Comparison of ENCODE assay signal across 25 cellular contexts in the genomic region with DNA sequence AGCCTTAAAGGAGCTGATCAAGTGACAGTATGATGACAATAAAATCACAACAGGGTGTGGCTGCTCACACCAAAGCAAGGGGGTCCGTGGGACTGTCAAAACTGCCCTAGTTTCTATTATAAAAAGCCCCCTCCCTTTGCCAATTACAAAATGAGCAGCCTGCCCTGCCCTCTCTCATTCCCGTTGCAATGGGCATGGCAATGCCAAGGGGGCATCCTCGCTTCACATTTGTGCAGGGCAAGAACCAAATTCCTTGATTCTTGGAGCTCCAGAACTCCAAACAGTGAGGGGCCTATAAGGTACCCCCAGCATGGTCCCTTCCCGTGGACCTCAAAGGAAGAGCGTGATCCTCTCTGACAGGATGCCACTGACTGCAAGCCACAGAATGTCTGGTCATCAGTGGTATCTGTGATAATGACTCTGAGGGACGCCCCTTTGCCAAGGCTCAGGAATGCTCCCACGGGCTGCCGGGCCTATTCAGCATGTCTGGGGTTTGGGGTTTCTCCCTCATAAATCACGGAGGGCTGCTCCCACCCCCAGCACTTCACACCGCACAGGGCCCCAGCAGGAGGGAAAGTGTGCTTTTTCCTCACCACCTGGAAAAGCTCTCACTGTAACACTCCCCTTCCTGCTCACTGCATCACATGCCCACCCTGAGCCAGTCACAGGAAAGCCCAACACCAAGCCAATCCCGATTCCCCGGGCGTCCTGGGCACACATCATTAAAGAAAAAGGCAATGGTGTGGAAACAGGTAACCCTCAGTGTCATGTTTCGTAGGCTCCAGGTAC.
A peak's percentile ranks its signal among the peaks of the same experiment; 100 is the strongest.
DNase-seq lines count a peak whose midpoint lies in the region; ATAC-seq and TF ChIP-seq lines count a peak whose summit lies in the region.
"Had no signal": no experiment of that assay in that cellular context is flagged by ENCODE, and none has a peak within 500 bp of the region (broad histone marks: within the 10 kb centered on the region; RNA-seq: fewer than 3 reads in every experiment).

No MANE protein-coding gene starts in this region.

- no peak overlapping the region for H2BK5ac ChIP-seq in mesenchymal stem cell (ENCODE audit: low read depth, low read length, poor library complexity, severe bottlenecking)

- WGBS in mesenchymal stem cell, result 73% methylated on average over 14 of the region's 14 CpGs

- no peak overlapping the region for H3K9ac ChIP-seq in mesenchymal stem cell (ENCODE audit: low read length)

- no peaks in the 10 kb centered on the region for H3K79me1 ChIP-seq in mesenchymal stem cell (replicated peaks; ENCODE audit: low read length, poor library complexity, severe bottlenecking)

- H3K4me3 ChIP-seq in brain microvascular endothelial cell (ENCODE audit: low read depth, low read length), result no peak overlapping the region
- H3K4me3 ChIP-seq in mesenchymal stem cell (ENCODE audit: insufficient read depth in 1 of 2, low read depth in 1 of 2, low read length in 2 of 2), result no peak overlapping the region
- H3K4me3 ChIP-seq: MG63, Peyer's patch, SJSA1 had no signal

- H4K8ac ChIP-seq in mesenchymal stem cell (ENCODE audit: low read length), result no peak overlapping the region

- no peak for TF ChIP-seq CTCF in CD4-positive, alpha-beta T cell (IDR thresholded peaks at IDR 0.05)
- TF ChIP-seq CTCF in brain microvascular endothelial cell (IDR thresholded peaks at IDR 0.05; ENCODE audit: low read depth, low read length, missing control alignments) (peak; percentile 22), neural crest cell (conservative IDR thresholded peaks at IDR 0.05) (no peak)

- H3K36me3 ChIP-seq in brain microvascular endothelial cell (replicated peaks), result no peaks in the 10 kb centered on the region
- H3K36me3 ChIP-seq in mesenchymal stem cell (ENCODE audit: control insufficient read depth in 1 of 2, insufficient read depth in 2 of 2, low read depth in 1 of 2, low read length in 2 of 2), result no peaks in the 10 kb centered on the region
- H3K36me3 ChIP-seq: MG63, Peyer's patch, SJSA1 had no signal

- POLR2A ChIA-PET in CD4-positive, alpha-beta T cell (lab: Charles Lee), result interaction anchor here (0.6 to 4.2 kb wide), 18 partner anchors 9 to 282 kb away, joined by 3 to 28 read pairs (median 4); a partner anchor contains a TSS

- no peak for ATAC-seq in CD4-positive, alpha-beta T cell (ENCODE audit: poor library complexity)
- no peak for ATAC-seq in GM18517 (IDR thresholded peaks at IDR 0.05; ENCODE audit: unreplicated experiment)
- ATAC-seq: activated CD4-positive, alpha-beta T cell treated with anti-CD3 and anti-CD28 coated beads for 36 hours; esophagus mucosa had no signal

- H3K36me3 Mint-ChIP-seq in CD4-positive, alpha-beta T cell (ENCODE audit: low read depth), result no peaks in the 10 kb centered on the region
- H3K36me3 Mint-ChIP-seq in neural crest cell (ENCODE audit: low read depth), result no peaks in the 10 kb centered on the region
- H3K36me3 Mint-ChIP-seq in activated naive CD8-positive, alpha-beta T cell treated with anti-CD3 and anti-CD28 coated beads for 36 hours, result no peaks in the 10 kb centered on the region
- H3K36me3 Mint-ChIP-seq: activated naive CD8-positive, alpha-beta T cell had no signal

- no peak overlapping the region for H2BK15ac ChIP-seq in mesenchymal stem cell (ENCODE audit: low read depth, poor library complexity, severe bottlenecking)

- H3K27me3 ChIP-seq in CD4-positive, alpha-beta T cell (ENCODE audit: control insufficient read depth, insufficient read depth, low read length), result no peaks in the 10 kb centered on the region
- peaks cover 3% of the 10 kb centered on the region for H3K27me3 ChIP-seq in brain microvascular endothelial cell (replicated peaks)
- H3K27me3 ChIP-seq in mesenchymal stem cell (ENCODE audit: control insufficient read depth in 1 of 2, insufficient read depth in 1 of 2, low read length in 2 of 2), result peaks cover 41 to 56% of the 10 kb centered on the region in 2 experiments
- H3K27me3 ChIP-seq: MG63, Peyer's patch had no signal

- peak overlapping the region; percentile 77 for H3K27ac Mint-ChIP-seq in CD4-positive, alpha-beta T cell
- peak overlapping the region; percentile 87 for H3K27ac Mint-ChIP-seq in neural crest cell (ENCODE audit: unreplicated experiment)
- H3K27ac Mint-ChIP-seq in activated naive CD8-positive, alpha-beta T cell treated with anti-CD3 and anti-CD28 coated beads for 36 hours, result no peak overlapping the region
- H3K27ac Mint-ChIP-seq: H9; stimulated activated naive CD8-positive, alpha-beta T cell treated with anti-CD3 and anti-CD28 coated beads, Interleukin-15, Interleukin-2, amounts not matched to agents 100 ng/mL and 50 ng/mL, for 24 hours had no signal

- in situ Hi-C loops in brain microvascular endothelial cell (cut with HindIII; ENCODE audit: low pct_ligation_motif_present, low sequenced_read_pairs), result loop anchor here (25.0 kb wide), 2 partner anchors 106 to 281 kb away; no protein-coding TSS in a partner anchor

- no peak overlapping the region for H3K4ac ChIP-seq in mesenchymal stem cell (ENCODE audit: low read depth in 1 of 2, low read length in 2 of 2)

- intact Hi-C loops in CD4-positive, alpha-beta T cell (cut with DNase I, micrococcal nuclease), result no loop called here

- H2AFZ ChIP-seq in mesenchymal stem cell (ENCODE audit: low read depth, low read length), result no peak overlapping the region

- H3K4me3 Mint-ChIP-seq in CD4-positive, alpha-beta T cell, result no peak overlapping the region
- no peak overlapping the region for H3K4me3 Mint-ChIP-seq in neural crest cell
- no peak overlapping the region for H3K4me3 Mint-ChIP-seq in activated naive CD8-positive, alpha-beta T cell treated with anti-CD3 and anti-CD28 coated beads for 36 hours
- H3K4me3 Mint-ChIP-seq: activated CD4-positive, alpha-beta T cell treated with anti-CD3 and anti-CD28 coated beads for 36 hours; activated naive CD8-positive, alpha-beta T cell; H9; stimulated activated naive CD8-positive, alpha-beta T cell treated with anti-CD3 and anti-CD28 coated beads, Interleukin-15, Interleukin-2, amounts not matched to agents 100 ng/mL and 50 ng/mL, for 24 hours had no signal

- H4K91ac ChIP-seq in mesenchymal stem cell (ENCODE audit: low read length), result no peak overlapping the region

- H3K27ac ChIP-seq in CD4-positive, alpha-beta T cell (ENCODE audit: low read depth, low read length), result no peak overlapping the region
- H3K27ac ChIP-seq in brain microvascular endothelial cell, result no peak overlapping the region
- no peak overlapping the region for H3K27ac ChIP-seq in mesenchymal stem cell (ENCODE audit: low read length, poor library complexity, severe bottlenecking)
- H3K27ac ChIP-seq: Peyer's patch, SJSA1 had no signal

- H3K4me1 Mint-ChIP-seq in CD4-positive, alpha-beta T cell (ENCODE audit: low read depth), result peaks cover 39% of the 10 kb centered on the region
- no peaks in the 10 kb centered on the region for H3K4me1 Mint-ChIP-seq in neural crest cell
- peaks cover 32% of the 10 kb centered on the region for H3K4me1 Mint-ChIP-seq in activated naive CD8-positive, alpha-beta T cell treated with anti-CD3 and anti-CD28 coated beads for 36 hours

- H3K18ac ChIP-seq in mesenchymal stem cell (ENCODE audit: low read depth in 1 of 2, low read length in 2 of 2), result no peak overlapping the region

- no peak overlapping the region for H2BK120ac ChIP-seq in mesenchymal stem cell (ENCODE audit: low read depth, low read length)

- H3K4me1 ChIP-seq in mesenchymal stem cell (ENCODE audit: control insufficient read depth, insufficient read depth, low read depth, low read length), result peaks cover 4% of the 10 kb centered on the region
- H3K4me1 ChIP-seq: Caco-2, Peyer's patch, SJSA1 had no signal

- no peak overlapping the region for H3K4me2 ChIP-seq in mesenchymal stem cell (ENCODE audit: low read length, poor library complexity, severe bottlenecking)

- H3K9me3 Mint-ChIP-seq in CD4-positive, alpha-beta T cell, result no peaks in the 10 kb centered on the region
- no peaks in the 10 kb centered on the region for H3K9me3 Mint-ChIP-seq in neural crest cell
- peaks cover 3% of the 10 kb centered on the region for H3K9me3 Mint-ChIP-seq in activated naive CD8-positive, alpha-beta T cell treated with anti-CD3 and anti-CD28 coated beads for 36 hours
- H3K9me3 Mint-ChIP-seq: stimulated activated naive CD8-positive, alpha-beta T cell treated with anti-CD3 and anti-CD28 coated beads, Interleukin-15, Interleukin-2, amounts not matched to agents 100 ng/mL and 50 ng/mL, for 24 hours had no signal

- DNase-seq in NCI-H2107 treated with DMSO at 0.1 percent for 48 hours (lab: John Stamatoyannopoulos, UW; ENCODE audit: unreplicated experiment), result peak; percentile 39
- DNase-seq in NCI-H2107 (lab: John Stamatoyannopoulos, UW), result no peak
- DNase-seq in CD4-positive, alpha-beta T cell, result no peak
- no peak for DNase-seq in brain microvascular endothelial cell
- DNase-seq in neural crest cell (ENCODE audit: low read depth, low spot score), result no peak
- no peak for DNase-seq in mesenchymal stem cell
- DNase-seq in activated naive CD8-positive, alpha-beta T cell treated with anti-CD3 and anti-CD28 coated beads for 36 hours, result no peak
- DNase-seq: activated CD4-positive, alpha-beta T cell treated with anti-CD3 and anti-CD28 coated beads for 36 hours; Caco-2; effector memory CD4-positive, alpha-beta T cell; H9; IMR-90; kidney glomerular epithelial cell; MG63; NCI-H1436 treated with DMSO at 0.1 percent for 48 hours; NCI-H226; retina; stimulated activated CD4-positive, alpha-beta T cell treated with anti-CD3 and anti-CD28 coated beads, Interleukin-4, amount 100 ng/mL, for 24 hours; trophoblast cell had no signal

- CTCF ChIA-PET in CD4-positive, alpha-beta T cell (lab: Charles Lee), result interaction anchor here (0.6 to 1.3 kb wide), 2 partner anchors 8 to 96 kb away, joined by 4 to 6 read pairs; no protein-coding TSS in a partner anchor

- no peaks in the 10 kb centered on the region for H3K9me3 ChIP-seq in CD4-positive, alpha-beta T cell (ENCODE audit: control insufficient read depth, low read length)
- H3K9me3 ChIP-seq in mesenchymal stem cell (ENCODE audit: control insufficient read depth, low read length), result peaks cover 6% of the 10 kb centered on the region
- H3K9me3 ChIP-seq: MG63, Peyer's patch, SJSA1 had no signal

- H2BK12ac ChIP-seq in mesenchymal stem cell (ENCODE audit: low read length in 2 of 2), result no peak overlapping the region

- no peaks in the 10 kb centered on the region for H3K27me3 Mint-ChIP-seq in CD4-positive, alpha-beta T cell
- peaks cover 2% of the 10 kb centered on the region for H3K27me3 Mint-ChIP-seq in neural crest cell (ENCODE audit: low read depth)
- H3K27me3 Mint-ChIP-seq in activated naive CD8-positive, alpha-beta T cell treated with anti-CD3 and anti-CD28 coated beads for 36 hours, result no peaks in the 10 kb centered on the region
- H3K27me3 Mint-ChIP-seq: activated CD4-positive, alpha-beta T cell treated with anti-CD3 and anti-CD28 coated beads for 36 hours; activated naive CD8-positive, alpha-beta T cell; stimulated activated naive CD8-positive, alpha-beta T cell treated with anti-CD3 and anti-CD28 coated beads, Interleukin-15, Interleukin-2, amounts not matched to agents 100 ng/mL and 50 ng/mL, for 24 hours had no signal

- no peak overlapping the region for H2AK5ac ChIP-seq in mesenchymal stem cell (ENCODE audit: low read length, severe bottlenecking)

- no peak overlapping the region for H3K23ac ChIP-seq in mesenchymal stem cell (ENCODE audit: low read length in 2 of 2)

- H3K14ac ChIP-seq in mesenchymal stem cell (ENCODE audit: low read length in 2 of 2), result no peak overlapping the region
